Comparison of ENCODE assay signal across 8 cellular contexts in genomic region chr13:19864339-19865309, GRCh38. TPM values are rescaled to one million over a fixed set of nuclear protein-coding genes. Genes with fewer than 3 reads are reported as not detected.
A peak's percentile ranks its signal among the peaks of the same experiment; 100 is the strongest.
DNase-seq lines count a peak whose midpoint lies in the region; ATAC-seq, FAIRE-seq and TF ChIP-seq lines count a peak whose summit lies in the region.

No MANE protein-coding gene starts in this region.

- in situ Hi-C loops in GM13977 (cut with MboI; ENCODE audit: low pct_unique_long_range_greater_than_20kb, low sequenced_read_pairs, unreplicated experiment) (no loop called here), T47D (cut with HindIII; ENCODE audit: low pct_unique_long_range_greater_than_20kb, low sequenced_read_pairs) (no loop called here)

- peak; percentile 40 for FAIRE-seq in TTC549 (lab: Jason Lieb, UNC)
- FAIRE-seq in small intestine (lab: Jason Lieb, UNC), result no peak

- peak; percentile 8 for ATAC-seq in HG02678 (IDR thresholded peaks at IDR 0.05; ENCODE audit: unreplicated experiment)

- DNase-seq in GM13977 (ENCODE audit: low spot score) (peak; percentile 65), NCI-H1694 (lab: John Stamatoyannopoulos, UW) (peak; percentile 92), T47D (ENCODE audit: low read depth in 1 of 2, low spot score in 1 of 2) (peak; percentile 42 to 81), iPS-NIHi7 (ENCODE audit: extremely low spot score) (peak; percentile 55), small intestine (peak; percentile 76), middle frontal gyrus (ENCODE audit: extremely low spot score, low spot score) (no peak)

- peak overlapping the region; percentile 98 to 100 for H3K27ac ChIP-seq in small intestine (ENCODE audit: low read depth in 1 of 2, low read length in 1 of 2)

- H3K4me3 ChIP-seq in small intestine (ENCODE audit: low read depth in 1 of 2, low read length in 2 of 2), result peak overlapping the region; percentile 72 to 85

- peaks cover 0 to 2% of the 10 kb centered on the region in 2 donors for H3K4me1 ChIP-seq in small intestine (ENCODE audit: control insufficient read depth in 2 of 2, insufficient read depth in 1 of 2, low read depth in 1 of 2, low read length in 1 of 2)

- H3K36me3 ChIP-seq in small intestine (ENCODE audit: control insufficient read depth in 2 of 2, insufficient read depth in 2 of 2, low read length in 2 of 2), result no peaks in the 10 kb centered on the region

- WGBS in small intestine, 3 donors, result 6 to 9% (median 7%) methylated on average over 36 to 54 of the region's 54 CpGs

- peak; percentile 45 for TF ChIP-seq CTCF in GM13977 (IDR thresholded peaks at IDR 0.05; ENCODE audit: extremely low read depth, insufficient read depth, missing control alignments)

- no peaks in the 10 kb centered on the region for H3K9me3 ChIP-seq in small intestine (ENCODE audit: control insufficient read depth, low read depth)

- H3K27me3 ChIP-seq in small intestine (ENCODE audit: control insufficient read depth in 2 of 2, insufficient read depth in 2 of 2, low read length in 2 of 2), result no peaks in the 10 kb centered on the region

RNA-seq across cellular contexts. Expression of gene ZMYM5, which starts 1.2 kb away (rescaled TPM):
- polyA plus RNA-seq in small intestine, result 1 to 10 TPM; 4.5 to 8.4 (median 6.3) TPM
